2 cellular contexts compared by ENCODE assay signal in the genomic region with DNA sequence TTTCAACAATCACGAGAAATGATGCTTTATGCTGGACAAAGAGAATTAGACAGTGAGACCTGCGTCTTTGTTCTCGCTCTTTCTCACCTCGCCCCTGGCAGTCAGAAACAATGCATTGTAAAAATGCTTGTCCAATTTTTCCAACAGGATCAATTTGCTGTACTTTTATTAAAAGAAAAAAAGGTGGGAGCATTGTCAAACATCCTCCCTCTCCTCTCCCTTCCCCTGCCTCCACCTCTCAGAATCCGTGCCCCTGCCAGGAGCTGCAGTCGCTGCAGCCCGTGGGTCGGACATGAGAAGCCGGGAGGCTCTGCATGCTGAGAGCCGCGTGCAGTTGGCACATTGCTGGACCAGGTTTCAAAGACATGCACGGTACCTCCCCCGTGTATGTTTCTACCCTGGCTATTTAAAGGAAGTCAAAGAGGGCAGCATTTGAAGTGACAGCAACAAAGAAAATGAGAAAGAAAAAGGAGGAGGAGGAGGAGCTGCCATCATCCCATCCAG.
TF ChIP-seq lines count a peak whose summit lies in the region.

No MANE protein-coding gene starts in this region.

TF ChIP-seq in IMR-90, 13 proteins besides CTCF, POLR2A, EP300 and RAD21:
- TF ChIP-seq RFX5 (IDR thresholded peaks at IDR 0.05; ENCODE audit: low read depth, low read length), result no peak
- TF ChIP-seq CHD1 (IDR thresholded peaks at IDR 0.05; ENCODE audit: low read depth, low read length), result no peak
- no peak for TF ChIP-seq RCOR1 (IDR thresholded peaks at IDR 0.05; ENCODE audit: insufficient replicate concordance, low read length)
- no peak for TF ChIP-seq MXI1 (IDR thresholded peaks at IDR 0.05; ENCODE audit: borderline replicate concordance, low read depth, low read length)
- TF ChIP-seq MAFK (IDR thresholded peaks at IDR 0.05; ENCODE audit: low read depth, low read length), result no peak
- TF ChIP-seq CEBPB (IDR thresholded peaks at IDR 0.05; ENCODE audit: low read depth, low read length), result no peak

TF ChIP-seq in K562, 482 proteins besides CTCF, POLR2A, EP300 and RAD21 (continues in another document):
- TF ChIP-seq FOSL1 (tag; conservative IDR thresholded peaks at IDR 0.05) (no peak), NR2C2 (CRISPR knock-in tag; IDR thresholded peaks at IDR 0.05) (0 out of 2 replicates have a peak, but pooled peaks have one; percentile 34), NR2C2 (tag; IDR thresholded peaks at IDR 0.05) (no peak), TBP (optimal IDR thresholded peaks at IDR 0.05; ENCODE audit: low read depth, low read length) (no peak), CBX8 (IDR thresholded peaks at IDR 0.05; ENCODE audit: borderline replicate concordance, extremely low read depth, low read depth, low read length, poor library complexity, severe bottlenecking) (no peak), ZNF77 (CRISPR knock-in tag; IDR thresholded peaks at IDR 0.05) (no peak), ZNF445 (CRISPR knock-in tag; IDR thresholded peaks at IDR 0.05; ENCODE audit: low read depth) (no peak), PCBP1 (IDR thresholded peaks at IDR 0.05; ENCODE audit: low read depth, low read length, poor library complexity, severe bottlenecking) (no peak), ZNF584 (CRISPR knock-in tag; IDR thresholded peaks at IDR 0.05; ENCODE audit: low read depth) (no peak), TRIM24 (IDR thresholded peaks at IDR 0.05) (no peak), XRCC3 (IDR thresholded peaks at IDR 0.05) (no peak), KDM5B (IDR thresholded peaks at IDR 0.05; ENCODE audit: insufficient replicate concordance, low read depth, low read length) (no peak), FOXK1 (CRISPR knock-in tag; IDR thresholded peaks at IDR 0.05; ENCODE audit: borderline replicate concordance) (no peak), ETV6 (IDR thresholded peaks at IDR 0.05; ENCODE audit: borderline replicate concordance in 1 of 2, low read depth in 2 of 2, low read length in 1 of 2) (no peak), ETV6 (CRISPR knock-in tag; IDR thresholded peaks at IDR 0.05; ENCODE audit: borderline replicate concordance) (no peak), TGIF2 (CRISPR knock-in tag; IDR thresholded peaks at IDR 0.05) (0 out of 2 replicates have a peak, but pooled peaks have one; percentile 26), SPI1 (IDR thresholded peaks at IDR 0.05; ENCODE audit: borderline replicate concordance, low read depth, low read length) (0 out of 2 replicates have a peak, but pooled peaks have one; percentile 4), IFI16 (CRISPR knock-in tag; IDR thresholded peaks at IDR 0.05) (no peak), MAZ (CRISPR knock-in tag; conservative IDR thresholded peaks at IDR 0.05 in 1 of 2, IDR thresholded peaks at IDR 0.05 in 1 of 2) (no peak), SLC30A9 (CRISPR knock-in tag; IDR thresholded peaks at IDR 0.05) (no peak), LCOR (CRISPR knock-in tag; IDR thresholded peaks at IDR 0.05) (0 out of 2 replicates have a peak, but pooled peaks have one; percentile 50), GATAD2B (IDR thresholded peaks at IDR 0.05; ENCODE audit: borderline replicate concordance) (no peak)
- TF ChIP-seq, protein P1, sequence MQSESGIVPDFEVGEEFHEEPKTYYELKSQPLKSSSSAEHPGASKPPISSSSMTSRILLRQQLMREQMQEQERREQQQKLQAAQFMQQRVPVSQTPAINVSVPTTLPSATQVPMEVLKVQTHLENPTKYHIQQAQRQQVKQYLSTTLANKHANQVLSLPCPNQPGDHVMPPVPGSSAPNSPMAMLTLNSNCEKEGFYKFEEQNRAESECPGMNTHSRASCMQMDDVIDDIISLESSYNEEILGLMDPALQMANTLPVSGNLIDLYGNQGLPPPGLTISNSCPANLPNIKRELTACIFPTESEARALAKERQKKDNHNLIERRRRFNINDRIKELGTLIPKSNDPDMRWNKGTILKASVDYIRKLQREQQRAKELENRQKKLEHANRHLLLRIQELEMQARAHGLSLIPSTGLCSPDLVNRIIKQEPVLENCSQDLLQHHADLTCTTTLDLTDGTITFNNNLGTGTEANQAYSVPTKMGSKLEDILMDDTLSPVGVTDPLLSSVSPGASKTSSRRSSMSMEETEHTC (IDR thresholded peaks at IDR 0.05), result no peak
- TF ChIP-seq, protein P2, sequence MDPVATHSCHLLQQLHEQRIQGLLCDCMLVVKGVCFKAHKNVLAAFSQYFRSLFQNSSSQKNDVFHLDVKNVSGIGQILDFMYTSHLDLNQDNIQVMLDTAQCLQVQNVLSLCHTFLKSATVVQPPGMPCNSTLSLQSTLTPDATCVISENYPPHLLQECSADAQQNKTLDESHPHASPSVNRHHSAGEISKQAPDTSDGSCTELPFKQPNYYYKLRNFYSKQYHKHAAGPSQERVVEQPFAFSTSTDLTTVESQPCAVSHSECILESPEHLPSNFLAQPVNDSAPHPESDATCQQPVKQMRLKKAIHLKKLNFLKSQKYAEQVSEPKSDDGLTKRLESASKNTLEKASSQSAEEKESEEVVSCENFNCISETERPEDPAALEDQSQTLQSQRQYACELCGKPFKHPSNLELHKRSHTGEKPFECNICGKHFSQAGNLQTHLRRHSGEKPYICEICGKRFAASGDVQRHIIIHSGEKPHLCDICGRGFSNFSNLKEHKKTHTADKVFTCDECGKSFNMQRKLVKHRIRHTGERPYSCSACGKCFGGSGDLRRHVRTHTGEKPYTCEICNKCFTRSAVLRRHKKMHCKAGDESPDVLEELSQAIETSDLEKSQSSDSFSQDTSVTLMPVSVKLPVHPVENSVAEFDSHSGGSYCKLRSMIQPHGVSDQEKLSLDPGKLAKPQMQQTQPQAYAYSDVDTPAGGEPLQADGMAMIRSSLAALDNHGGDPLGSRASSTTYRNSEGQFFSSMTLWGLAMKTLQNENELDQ (CRISPR knock-in tag; IDR thresholded peaks at IDR 0.05; ENCODE audit: borderline replicate concordance), result no peak
- TF ChIP-seq, protein P3, sequence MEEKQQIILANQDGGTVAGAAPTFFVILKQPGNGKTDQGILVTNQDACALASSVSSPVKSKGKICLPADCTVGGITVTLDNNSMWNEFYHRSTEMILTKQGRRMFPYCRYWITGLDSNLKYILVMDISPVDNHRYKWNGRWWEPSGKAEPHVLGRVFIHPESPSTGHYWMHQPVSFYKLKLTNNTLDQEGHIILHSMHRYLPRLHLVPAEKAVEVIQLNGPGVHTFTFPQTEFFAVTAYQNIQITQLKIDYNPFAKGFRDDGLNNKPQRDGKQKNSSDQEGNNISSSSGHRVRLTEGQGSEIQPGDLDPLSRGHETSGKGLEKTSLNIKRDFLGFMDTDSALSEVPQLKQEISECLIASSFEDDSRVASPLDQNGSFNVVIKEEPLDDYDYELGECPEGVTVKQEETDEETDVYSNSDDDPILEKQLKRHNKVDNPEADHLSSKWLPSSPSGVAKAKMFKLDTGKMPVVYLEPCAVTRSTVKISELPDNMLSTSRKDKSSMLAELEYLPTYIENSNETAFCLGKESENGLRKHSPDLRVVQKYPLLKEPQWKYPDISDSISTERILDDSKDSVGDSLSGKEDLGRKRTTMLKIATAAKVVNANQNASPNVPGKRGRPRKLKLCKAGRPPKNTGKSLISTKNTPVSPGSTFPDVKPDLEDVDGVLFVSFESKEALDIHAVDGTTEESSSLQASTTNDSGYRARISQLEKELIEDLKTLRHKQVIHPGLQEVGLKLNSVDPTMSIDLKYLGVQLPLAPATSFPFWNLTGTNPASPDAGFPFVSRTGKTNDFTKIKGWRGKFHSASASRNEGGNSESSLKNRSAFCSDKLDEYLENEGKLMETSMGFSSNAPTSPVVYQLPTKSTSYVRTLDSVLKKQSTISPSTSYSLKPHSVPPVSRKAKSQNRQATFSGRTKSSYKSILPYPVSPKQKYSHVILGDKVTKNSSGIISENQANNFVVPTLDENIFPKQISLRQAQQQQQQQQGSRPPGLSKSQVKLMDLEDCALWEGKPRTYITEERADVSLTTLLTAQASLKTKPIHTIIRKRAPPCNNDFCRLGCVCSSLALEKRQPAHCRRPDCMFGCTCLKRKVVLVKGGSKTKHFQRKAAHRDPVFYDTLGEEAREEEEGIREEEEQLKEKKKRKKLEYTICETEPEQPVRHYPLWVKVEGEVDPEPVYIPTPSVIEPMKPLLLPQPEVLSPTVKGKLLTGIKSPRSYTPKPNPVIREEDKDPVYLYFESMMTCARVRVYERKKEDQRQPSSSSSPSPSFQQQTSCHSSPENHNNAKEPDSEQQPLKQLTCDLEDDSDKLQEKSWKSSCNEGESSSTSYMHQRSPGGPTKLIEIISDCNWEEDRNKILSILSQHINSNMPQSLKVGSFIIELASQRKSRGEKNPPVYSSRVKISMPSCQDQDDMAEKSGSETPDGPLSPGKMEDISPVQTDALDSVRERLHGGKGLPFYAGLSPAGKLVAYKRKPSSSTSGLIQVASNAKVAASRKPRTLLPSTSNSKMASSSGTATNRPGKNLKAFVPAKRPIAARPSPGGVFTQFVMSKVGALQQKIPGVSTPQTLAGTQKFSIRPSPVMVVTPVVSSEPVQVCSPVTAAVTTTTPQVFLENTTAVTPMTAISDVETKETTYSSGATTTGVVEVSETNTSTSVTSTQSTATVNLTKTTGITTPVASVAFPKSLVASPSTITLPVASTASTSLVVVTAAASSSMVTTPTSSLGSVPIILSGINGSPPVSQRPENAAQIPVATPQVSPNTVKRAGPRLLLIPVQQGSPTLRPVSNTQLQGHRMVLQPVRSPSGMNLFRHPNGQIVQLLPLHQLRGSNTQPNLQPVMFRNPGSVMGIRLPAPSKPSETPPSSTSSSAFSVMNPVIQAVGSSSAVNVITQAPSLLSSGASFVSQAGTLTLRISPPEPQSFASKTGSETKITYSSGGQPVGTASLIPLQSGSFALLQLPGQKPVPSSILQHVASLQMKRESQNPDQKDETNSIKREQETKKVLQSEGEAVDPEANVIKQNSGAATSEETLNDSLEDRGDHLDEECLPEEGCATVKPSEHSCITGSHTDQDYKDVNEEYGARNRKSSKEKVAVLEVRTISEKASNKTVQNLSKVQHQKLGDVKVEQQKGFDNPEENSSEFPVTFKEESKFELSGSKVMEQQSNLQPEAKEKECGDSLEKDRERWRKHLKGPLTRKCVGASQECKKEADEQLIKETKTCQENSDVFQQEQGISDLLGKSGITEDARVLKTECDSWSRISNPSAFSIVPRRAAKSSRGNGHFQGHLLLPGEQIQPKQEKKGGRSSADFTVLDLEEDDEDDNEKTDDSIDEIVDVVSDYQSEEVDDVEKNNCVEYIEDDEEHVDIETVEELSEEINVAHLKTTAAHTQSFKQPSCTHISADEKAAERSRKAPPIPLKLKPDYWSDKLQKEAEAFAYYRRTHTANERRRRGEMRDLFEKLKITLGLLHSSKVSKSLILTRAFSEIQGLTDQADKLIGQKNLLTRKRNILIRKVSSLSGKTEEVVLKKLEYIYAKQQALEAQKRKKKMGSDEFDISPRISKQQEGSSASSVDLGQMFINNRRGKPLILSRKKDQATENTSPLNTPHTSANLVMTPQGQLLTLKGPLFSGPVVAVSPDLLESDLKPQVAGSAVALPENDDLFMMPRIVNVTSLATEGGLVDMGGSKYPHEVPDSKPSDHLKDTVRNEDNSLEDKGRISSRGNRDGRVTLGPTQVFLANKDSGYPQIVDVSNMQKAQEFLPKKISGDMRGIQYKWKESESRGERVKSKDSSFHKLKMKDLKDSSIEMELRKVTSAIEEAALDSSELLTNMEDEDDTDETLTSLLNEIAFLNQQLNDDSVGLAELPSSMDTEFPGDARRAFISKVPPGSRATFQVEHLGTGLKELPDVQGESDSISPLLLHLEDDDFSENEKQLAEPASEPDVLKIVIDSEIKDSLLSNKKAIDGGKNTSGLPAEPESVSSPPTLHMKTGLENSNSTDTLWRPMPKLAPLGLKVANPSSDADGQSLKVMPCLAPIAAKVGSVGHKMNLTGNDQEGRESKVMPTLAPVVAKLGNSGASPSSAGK (IDR thresholded peaks at IDR 0.05), result no peak; the same call in 1 of the 2 replicates
- TF ChIP-seq, protein P4, sequence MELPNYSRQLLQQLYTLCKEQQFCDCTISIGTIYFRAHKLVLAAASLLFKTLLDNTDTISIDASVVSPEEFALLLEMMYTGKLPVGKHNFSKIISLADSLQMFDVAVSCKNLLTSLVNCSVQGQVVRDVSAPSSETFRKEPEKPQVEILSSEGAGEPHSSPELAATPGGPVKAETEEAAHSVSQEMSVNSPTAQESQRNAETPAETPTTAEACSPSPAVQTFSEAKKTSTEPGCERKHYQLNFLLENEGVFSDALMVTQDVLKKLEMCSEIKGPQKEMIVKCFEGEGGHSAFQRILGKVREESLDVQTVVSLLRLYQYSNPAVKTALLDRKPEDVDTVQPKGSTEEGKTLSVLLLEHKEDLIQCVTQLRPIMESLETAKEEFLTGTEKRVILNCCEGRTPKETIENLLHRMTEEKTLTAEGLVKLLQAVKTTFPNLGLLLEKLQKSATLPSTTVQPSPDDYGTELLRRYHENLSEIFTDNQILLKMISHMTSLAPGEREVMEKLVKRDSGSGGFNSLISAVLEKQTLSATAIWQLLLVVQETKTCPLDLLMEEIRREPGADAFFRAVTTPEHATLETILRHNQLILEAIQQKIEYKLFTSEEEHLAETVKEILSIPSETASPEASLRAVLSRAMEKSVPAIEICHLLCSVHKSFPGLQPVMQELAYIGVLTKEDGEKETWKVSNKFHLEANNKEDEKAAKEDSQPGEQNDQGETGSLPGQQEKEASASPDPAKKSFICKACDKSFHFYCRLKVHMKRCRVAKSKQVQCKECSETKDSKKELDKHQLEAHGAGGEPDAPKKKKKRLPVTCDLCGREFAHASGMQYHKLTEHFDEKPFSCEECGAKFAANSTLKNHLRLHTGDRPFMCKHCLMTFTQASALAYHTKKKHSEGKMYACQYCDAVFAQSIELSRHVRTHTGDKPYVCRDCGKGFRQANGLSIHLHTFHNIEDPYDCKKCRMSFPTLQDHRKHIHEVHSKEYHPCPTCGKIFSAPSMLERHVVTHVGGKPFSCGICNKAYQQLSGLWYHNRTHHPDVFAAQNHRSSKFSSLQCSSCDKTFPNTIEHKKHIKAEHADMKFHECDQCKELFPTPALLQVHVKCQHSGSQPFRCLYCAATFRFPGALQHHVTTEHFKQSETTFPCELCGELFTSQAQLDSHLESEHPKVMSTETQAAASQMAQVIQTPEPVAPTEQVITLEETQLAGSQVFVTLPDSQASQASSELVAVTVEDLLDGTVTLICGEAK (IDR thresholded peaks at IDR 0.05), result 0 out of 2 replicates have a peak, but pooled peaks have one; percentile 17
- TF ChIP-seq, protein P4 (CRISPR knock-in tag; IDR thresholded peaks at IDR 0.05), result no peak
